ENCODE assay signal across 1 cellular context in genomic region chr7:103598326-103598905, GRCh38.
TF ChIP-seq lines count a peak whose summit lies in the region.

No MANE protein-coding gene starts in this region.

TF ChIP-seq in GM23338, 12 proteins besides CTCF, POLR2A, EP300 and RAD21 (continued from another document):
- no peak for TF ChIP-seq ETS1 (IDR thresholded peaks at IDR 0.05)
- no peak for TF ChIP-seq CREB1 (CRISPR knock-in tag; IDR thresholded peaks at IDR 0.05; ENCODE audit: low read depth)
